2 cellular contexts compared by ENCODE assay signal in genomic region chr17:34254146-34254545, GRCh38.
TF ChIP-seq lines count a peak whose summit lies in the region.

No MANE protein-coding gene starts in this region.

TF ChIP-seq in liver, 16 proteins besides CTCF, POLR2A, EP300 and RAD21:
- peak; percentile 44 for TF ChIP-seq NR2F2 (IDR thresholded peaks at IDR 0.05)
- no peak for TF ChIP-seq FOXA1 (IDR thresholded peaks at IDR 0.05)
- TF ChIP-seq REST (IDR thresholded peaks at IDR 0.05): peak; percentile 84
- peak in 1 of 2 donors; percentile 9 for TF ChIP-seq JUND (IDR thresholded peaks at IDR 0.05)
- TF ChIP-seq SP1 (IDR thresholded peaks at IDR 0.05): peak; percentile 13
- TF ChIP-seq RXRA (IDR thresholded peaks at IDR 0.05): peak in 1 of 2 donors; percentile 38

TF ChIP-seq in HepG2, 621 proteins besides CTCF, POLR2A, EP300 and RAD21:
- TF ChIP-seq CSRNP1 (CRISPR knock-in tag; IDR thresholded peaks at IDR 0.05) (no peak), ZFP36 (IDR thresholded peaks at IDR 0.05; ENCODE audit: borderline replicate concordance, low read depth, low read length, partially characterized antibody) (no peak), KDM5B (CRISPR knock-in tag; IDR thresholded peaks at IDR 0.05; ENCODE audit: borderline replicate concordance) (no peak), MXD4 (CRISPR knock-in tag; IDR thresholded peaks at IDR 0.05) (no peak), ZNF670 (CRISPR knock-in tag; IDR thresholded peaks at IDR 0.05; ENCODE audit: borderline replicate concordance) (no peak), ZNF780A (CRISPR knock-in tag; IDR thresholded peaks at IDR 0.05) (no peak), ZMAT3 (CRISPR knock-in tag; conservative IDR thresholded peaks at IDR 0.05) (no peak)
